10 cellular contexts compared by ENCODE assay signal in the genomic region with DNA sequence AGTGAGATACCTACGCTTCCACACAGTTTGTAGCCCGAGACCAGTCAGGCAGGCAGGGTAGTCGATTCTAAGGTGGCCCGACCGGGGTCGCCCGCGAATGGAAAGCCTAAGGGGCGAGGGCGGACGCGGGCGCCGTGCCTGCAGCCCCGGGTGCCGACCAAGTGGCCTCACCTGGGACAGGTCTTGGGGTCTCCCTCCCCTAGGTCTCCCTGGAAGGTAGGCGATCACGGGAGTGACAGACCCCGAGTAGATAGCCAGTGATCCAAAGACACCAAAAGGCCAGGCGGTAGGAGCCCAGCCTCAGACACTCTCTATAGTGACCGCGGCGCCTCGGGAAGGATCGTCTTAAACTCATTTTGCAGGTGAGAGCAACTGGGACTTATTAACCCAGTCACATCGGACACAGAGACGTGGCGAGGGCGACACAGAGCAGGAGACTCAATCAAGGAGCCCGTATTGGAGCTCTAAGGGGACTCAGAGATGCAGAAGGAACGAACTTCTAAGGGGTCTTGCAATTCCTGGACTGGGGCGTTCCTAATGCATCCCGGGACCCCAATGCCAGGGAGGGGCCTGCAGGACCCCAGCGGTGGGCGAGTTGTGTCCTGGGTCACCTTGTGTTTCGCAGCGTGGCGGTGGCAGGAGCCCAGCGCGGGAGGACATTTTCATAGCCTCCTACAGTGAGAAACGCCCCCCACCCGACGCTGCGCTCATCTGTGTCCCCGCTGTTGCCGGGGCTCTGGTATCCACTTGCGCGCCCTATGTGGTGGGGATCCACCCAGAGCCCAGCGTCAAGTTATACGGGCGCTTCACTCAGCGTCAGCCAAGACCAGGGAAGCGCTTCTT. TPM values are rescaled to one million over a fixed set of nuclear protein-coding genes. Genes with fewer than 3 reads are reported as not detected.
DNase-seq lines count a peak whose midpoint lies in the region; ATAC-seq and TF ChIP-seq lines count a peak whose summit lies in the region.
"Had no signal": no experiment of that assay in that cellular context is flagged by ENCODE, and none has a peak within 500 bp of the region (broad histone marks: within the 10 kb centered on the region; RNA-seq: fewer than 3 reads in every experiment).

No MANE protein-coding gene starts in this region.

- intact Hi-C loops in Panc1 (cut with micrococcal nuclease; ENCODE audit: unreplicated experiment) = loop anchor here (5.0 kb wide), 1 partner anchor 93 kb away; no protein-coding TSS in a partner anchor

- DNase-seq in T-helper 1 cell = no peak
- no peak for DNase-seq in Panc1 (ENCODE audit: low read depth, low spot score)
- no peak for DNase-seq in fibroblast of the aortic adventitia (ENCODE audit: low read depth)
- peak; percentile 36 to 52 for DNase-seq in stimulated activated effector memory CD8-positive, alpha-beta T cell treated with anti-CD3 and anti-CD28 coated beads, Interleukin-12 subunit alpha, Interleukin-12 subunit beta, amount 100 ng/mL, for 72 hours (ENCODE audit: low spot score in 2 of 2)
- no peak for DNase-seq in T-helper 9 cell
- no peak for DNase-seq in cerebellar nuclear complex (lab: John Stamatoyannopoulos, UW)

- H3K27ac Mint-ChIP-seq in T-helper 1 cell treated with Interleukin-12 subunit alpha and Interleukin-12 subunit beta and Interleukin-4 antibody, amounts not matched to agents 30 μg/mL and 1 μg/mL, for 36 hours = no peak overlapping the region
- H3K27ac Mint-ChIP-seq in stimulated activated effector memory CD8-positive, alpha-beta T cell treated with anti-CD3 and anti-CD28 coated beads, Interleukin-12 subunit alpha, Interleukin-12 subunit beta, amount 100 ng/mL, for 72 hours = no peak overlapping the region

- H3K4me3 Mint-ChIP-seq in T-helper 1 cell treated with Interleukin-12 subunit alpha and Interleukin-12 subunit beta and Interleukin-4 antibody, amounts not matched to agents 30 μg/mL and 1 μg/mL, for 36 hours = peak overlapping the region; percentile 28
- H3K4me3 Mint-ChIP-seq in stimulated activated effector memory CD8-positive, alpha-beta T cell treated with anti-CD3 and anti-CD28 coated beads, Interleukin-12 subunit alpha, Interleukin-12 subunit beta, amount 100 ng/mL, for 72 hours = peak overlapping the region; percentile 59

- H3K36me3 ChIP-seq in Panc1 (ENCODE audit: control insufficient read depth, insufficient read depth, low read length) = no peaks in the 10 kb centered on the region
- H3K36me3 ChIP-seq: BLaER1 treated with 17β-estradiol and CSF1 and Interleukin-3, amounts not matched to agents 10 nM and 100 nM had no signal

- POLR2A ChIA-PET in Panc1 (lab: Charles Lee) = no interaction called here

- H3K27ac ChIP-seq in Panc1 (ENCODE audit: low read length) = peak overlapping the region; percentile 29; the same call in 1 of the 2 replicates
- H3K27ac ChIP-seq: BLaER1 treated with 17β-estradiol and CSF1 and Interleukin-3, amounts not matched to agents 10 nM and 100 nM had no signal

- no peaks in the 10 kb centered on the region; the same call in 1 of the 2 replicates for H3K27me3 ChIP-seq in Panc1 (ENCODE audit: control insufficient read depth, insufficient read depth, low read length)
- H3K27me3 ChIP-seq: BLaER1 treated with 17β-estradiol and CSF1 and Interleukin-3, amounts not matched to agents 10 nM and 100 nM had no signal

- no TSS peak for BruUV-seq in Panc1 (replicated peaks; lab: Mats Ljungman, UMichigan)

- ATAC-seq in Panc1 (peak; percentile 64), GM18517 (IDR thresholded peaks at IDR 0.05; ENCODE audit: unreplicated experiment) (no peak)
- peak; percentile 75 for ATAC-seq in stimulated activated effector memory CD8-positive, alpha-beta T cell treated with anti-CD3 and anti-CD28 coated beads, Interleukin-12 subunit alpha, Interleukin-12 subunit beta, amount 100 ng/mL, for 72 hours

- H3K4me3 ChIP-seq in Panc1 (ENCODE audit: low read depth in 2 of 2, low read length in 2 of 2) (peak overlapping the region; percentile 39 to 67), fibroblast of the aortic adventitia (ENCODE audit: low read depth, low read length) (no peak overlapping the region)
- H3K4me3 ChIP-seq: BLaER1 treated with 17β-estradiol and CSF1 and Interleukin-3, amounts not matched to agents 10 nM and 100 nM had no signal

- H3K4me1 ChIP-seq in Panc1 (ENCODE audit: control insufficient read depth, insufficient read depth, low read length) = peaks cover 14% of the 10 kb centered on the region

- H3K27me3 Mint-ChIP-seq in T-helper 1 cell treated with Interleukin-12 subunit alpha and Interleukin-12 subunit beta and Interleukin-4 antibody, amounts not matched to agents 30 μg/mL and 1 μg/mL, for 36 hours (ENCODE audit: low read depth) = peaks cover 85% of the 10 kb centered on the region

- no peaks in the 10 kb centered on the region for H3K36me3 Mint-ChIP-seq in T-helper 1 cell treated with Interleukin-12 subunit alpha and Interleukin-12 subunit beta and Interleukin-4 antibody, amounts not matched to agents 30 μg/mL and 1 μg/mL, for 36 hours (ENCODE audit: low read depth)
- H3K36me3 Mint-ChIP-seq in stimulated activated effector memory CD8-positive, alpha-beta T cell treated with anti-CD3 and anti-CD28 coated beads, Interleukin-12 subunit alpha, Interleukin-12 subunit beta, amount 100 ng/mL, for 72 hours = no peaks in the 10 kb centered on the region

- H3K9me3 ChIP-seq in Panc1 (ENCODE audit: control insufficient read depth, insufficient read depth, low read depth, low read length) = no peaks in the 10 kb centered on the region

- in situ Hi-C loops in Panc1 (cut with HindIII; ENCODE audit: low pct_unique_long_range_greater_than_20kb, low sequenced_read_pairs) = no loop called here

- TF ChIP-seq CTCF in Panc1 (IDR thresholded peaks at IDR 0.05) (no peak), fibroblast of the aortic adventitia (IDR thresholded peaks at IDR 0.05; ENCODE audit: insufficient read depth, low read length) (peak; percentile 56)

- CTCF ChIA-PET in Panc1 (lab: Charles Lee) = no interaction called here

- no peaks in the 10 kb centered on the region for H3K9me3 Mint-ChIP-seq in T-helper 1 cell treated with Interleukin-12 subunit alpha and Interleukin-12 subunit beta and Interleukin-4 antibody, amounts not matched to agents 30 μg/mL and 1 μg/mL, for 36 hours
- no peaks in the 10 kb centered on the region for H3K9me3 Mint-ChIP-seq in stimulated activated effector memory CD8-positive, alpha-beta T cell treated with anti-CD3 and anti-CD28 coated beads, Interleukin-12 subunit alpha, Interleukin-12 subunit beta, amount 100 ng/mL, for 72 hours

- peaks cover 7% of the 10 kb centered on the region for H3K4me1 Mint-ChIP-seq in T-helper 1 cell treated with Interleukin-12 subunit alpha and Interleukin-12 subunit beta and Interleukin-4 antibody, amounts not matched to agents 30 μg/mL and 1 μg/mL, for 36 hours (ENCODE audit: low read depth)
- peaks cover 28% of the 10 kb centered on the region for H3K4me1 Mint-ChIP-seq in stimulated activated effector memory CD8-positive, alpha-beta T cell treated with anti-CD3 and anti-CD28 coated beads, Interleukin-12 subunit alpha, Interleukin-12 subunit beta, amount 100 ng/mL, for 72 hours

RNA-seq across cellular contexts. Expression of gene VSX1, which starts 2.1 kb away (rescaled TPM):
- total RNA-seq in Panc1 (2021; ENCODE audit: unreplicated experiment) (0.21 TPM), fibroblast of the aortic adventitia (ENCODE audit: low replicate concordance) (not detected in 2 replicates)
- polyA plus RNA-seq in Panc1 (2012; ENCODE audit: insufficient read length) = not detected
- total RNA-seq: lower leg skin had no signal

RNA-seq across cellular contexts. Expression of gene ACSS1, which starts 26.1 kb away (rescaled TPM):
- total RNA-seq in Panc1 (2021; ENCODE audit: unreplicated experiment) = 32.2 TPM
- 21.7 TPM for polyA plus RNA-seq in Panc1 (2012; ENCODE audit: insufficient read length)
- 0.99 and 2.5 TPM in 2 replicates for total RNA-seq in fibroblast of the aortic adventitia (ENCODE audit: low replicate concordance)

Comparison
In these comparisons a context has a peak if more than half of its experiments do, and no peak if none do; other contexts are left out.
1. DNase-seq: peak in stimulated activated effector memory CD8-positive, alpha-beta T cell treated with anti-CD3 and anti-CD28 coated beads, Interleukin-12 subunit alpha, Interleukin-12 subunit beta, amount 100 ng/mL, for 72 hours (2 of 2); none in T-helper 1 cell (0 of 5), Panc1 (single experiment), fibroblast of the aortic adventitia (single experiment), T-helper 9 cell (single experiment) and cerebellar nuclear complex (0 of 2).